8 cellular contexts compared by ENCODE assay signal in the genomic region with DNA sequence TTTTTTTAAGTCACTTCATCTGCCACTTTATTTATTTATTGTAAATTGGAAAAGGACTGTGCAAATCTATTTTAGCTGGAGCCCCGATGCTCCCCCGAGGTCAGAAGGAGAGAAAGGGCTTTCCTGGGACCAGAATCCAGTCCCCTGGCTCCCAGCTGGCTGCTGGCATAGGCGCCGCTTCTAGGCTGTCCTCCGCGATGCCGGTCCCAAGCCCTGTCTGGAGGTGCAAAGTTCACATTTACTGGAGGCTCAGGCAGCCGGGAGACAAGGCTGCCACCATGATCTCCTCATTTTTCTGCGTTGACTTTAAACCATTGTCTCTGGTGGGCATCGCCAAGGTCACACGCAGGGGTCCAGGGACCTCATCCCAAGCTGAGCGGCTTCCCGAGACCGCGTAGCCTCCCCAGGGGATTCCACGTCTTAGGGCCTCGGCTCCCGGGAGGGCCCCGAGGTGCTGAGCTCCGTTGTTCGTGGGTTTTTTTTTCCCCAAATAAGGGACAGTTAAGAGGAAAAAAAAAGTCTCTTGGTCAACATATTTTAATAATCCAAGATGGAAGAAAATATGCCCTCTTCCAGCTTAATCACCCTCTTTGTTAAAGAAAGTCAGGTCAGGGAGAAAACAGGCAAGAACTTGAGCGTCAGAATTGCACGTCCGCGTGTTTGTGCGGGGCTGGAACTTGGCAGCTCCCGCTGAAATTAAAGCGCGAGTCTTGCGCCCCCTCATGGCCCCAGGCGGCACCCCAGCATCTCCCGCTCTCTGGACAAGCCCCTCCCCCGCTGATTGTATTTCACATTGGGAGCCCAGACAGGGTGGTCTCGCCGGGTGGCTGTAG. TPM values are rescaled to one million over a fixed set of nuclear protein-coding genes. Genes with fewer than 3 reads are reported as not detected.
A peak's percentile ranks its signal among the peaks of the same experiment; 100 is the strongest.
DNase-seq lines count a peak whose midpoint lies in the region; ATAC-seq and TF ChIP-seq lines count a peak whose summit lies in the region.

No MANE protein-coding gene starts in this region.

- TF ChIP-seq CTCF in GM13977 (IDR thresholded peaks at IDR 0.05; ENCODE audit: extremely low read depth, insufficient read depth, missing control alignments), result peak; percentile 63
- peak; percentile 73 for TF ChIP-seq CTCF in glutamatergic neuron (IDR thresholded peaks at IDR 0.05; ENCODE audit: partially characterized antibody, unreplicated experiment)
- TF ChIP-seq CTCF in retinal pigment epithelial cell (conservative IDR thresholded peaks at IDR 0.05; ENCODE audit: low read depth, low read length), result peak; percentile 90

- intact Hi-C loops in activated T-helper 1 cell treated with anti-CD3 and anti-CD28 coated beads, Interleukin-12 subunit alpha, Interleukin-12 subunit beta, Interleukin-2, Interleukin-4 antibody, amounts not matched to agents 30 ng/mL and 10 ng/mL and 1 ng/mL, durations not matched to agents 14 hours and 24 hours and 36 hours (cut with micrococcal nuclease), result loop anchor here (2.0 kb wide), 1 partner anchor 108 kb away; no protein-coding TSS in a partner anchor

- H3K27ac Mint-ChIP-seq in activated T-helper 1 cell treated with anti-CD3 and anti-CD28 coated beads, Interleukin-12 subunit alpha, Interleukin-12 subunit beta, Interleukin-2, Interleukin-4 antibody, amounts not matched to agents 30 ng/mL and 10 ng/mL and 1 ng/mL, durations not matched to agents 14 hours and 24 hours and 36 hours, result no peak overlapping the region
- no peak overlapping the region for H3K27ac Mint-ChIP-seq in glutamatergic neuron (ENCODE audit: unreplicated experiment)

- no peak overlapping the region for H3K4me3 ChIP-seq in Jurkat, Clone E6-1 (ENCODE audit: low read length)
- H3K4me3 ChIP-seq in retinal pigment epithelial cell (ENCODE audit: low read length), result no peak overlapping the region

- peaks cover 6% of the 10 kb centered on the region for H3K4me1 Mint-ChIP-seq in activated T-helper 1 cell treated with anti-CD3 and anti-CD28 coated beads, Interleukin-12 subunit alpha, Interleukin-12 subunit beta, Interleukin-2, Interleukin-4 antibody, amounts not matched to agents 30 ng/mL and 10 ng/mL and 1 ng/mL, durations not matched to agents 14 hours and 24 hours and 36 hours (ENCODE audit: low read depth)
- peaks cover 4% of the 10 kb centered on the region for H3K4me1 Mint-ChIP-seq in glutamatergic neuron (ENCODE audit: low read depth, unreplicated experiment)

- in situ Hi-C loops in GM13977 (cut with MboI; ENCODE audit: low pct_unique_long_range_greater_than_20kb, low sequenced_read_pairs, unreplicated experiment), result no loop called here

- no peaks in the 10 kb centered on the region for H3K36me3 Mint-ChIP-seq in activated T-helper 1 cell treated with anti-CD3 and anti-CD28 coated beads, Interleukin-12 subunit alpha, Interleukin-12 subunit beta, Interleukin-2, Interleukin-4 antibody, amounts not matched to agents 30 ng/mL and 10 ng/mL and 1 ng/mL, durations not matched to agents 14 hours and 24 hours and 36 hours (ENCODE audit: low read depth)
- no peaks in the 10 kb centered on the region for H3K36me3 Mint-ChIP-seq in glutamatergic neuron (ENCODE audit: unreplicated experiment)

- H3K27me3 Mint-ChIP-seq in activated T-helper 1 cell treated with anti-CD3 and anti-CD28 coated beads, Interleukin-12 subunit alpha, Interleukin-12 subunit beta, Interleukin-2, Interleukin-4 antibody, amounts not matched to agents 30 ng/mL and 10 ng/mL and 1 ng/mL, durations not matched to agents 14 hours and 24 hours and 36 hours (ENCODE audit: insufficient read depth), result peaks cover 19% of the 10 kb centered on the region
- H3K27me3 Mint-ChIP-seq in glutamatergic neuron (ENCODE audit: unreplicated experiment), result peaks cover 6% of the 10 kb centered on the region

- H3K4me3 Mint-ChIP-seq in activated T-helper 1 cell treated with anti-CD3 and anti-CD28 coated beads, Interleukin-12 subunit alpha, Interleukin-12 subunit beta, Interleukin-2, Interleukin-4 antibody, amounts not matched to agents 30 ng/mL and 10 ng/mL and 1 ng/mL, durations not matched to agents 14 hours and 24 hours and 36 hours, result no peak overlapping the region
- no peak overlapping the region for H3K4me3 Mint-ChIP-seq in glutamatergic neuron (ENCODE audit: unreplicated experiment)

- no peak for ATAC-seq in HG02970 (IDR thresholded peaks at IDR 0.05; ENCODE audit: low FRiP score, unreplicated experiment)

- DNase-seq in GM13977 (ENCODE audit: low spot score) (no peak), glutamatergic neuron (peak; percentile 76), retinal pigment epithelial cell (ENCODE audit: low read depth) (peak; percentile 20), NOMO-1 treated with DMSO at 0.1 percent for 48 hours (lab: John Stamatoyannopoulos, UW; ENCODE audit: unreplicated experiment) (no peak), NK-92 (lab: John Stamatoyannopoulos, UW; ENCODE audit: unreplicated experiment) (no peak)
- DNase-seq in Jurkat, Clone E6-1 (ENCODE audit: low read depth, low spot score), result peak; percentile 32
- DNase-seq in activated T-helper 1 cell treated with anti-CD3 and anti-CD28 coated beads, Interleukin-12 subunit alpha, Interleukin-12 subunit beta, Interleukin-2, Interleukin-4 antibody, amounts not matched to agents 30 ng/mL and 10 ng/mL and 1 ng/mL, durations not matched to agents 14 hours and 24 hours and 36 hours (ENCODE audit: low spot score), result peak; percentile 11

- no peaks in the 10 kb centered on the region for H3K9me3 Mint-ChIP-seq in activated T-helper 1 cell treated with anti-CD3 and anti-CD28 coated beads, Interleukin-12 subunit alpha, Interleukin-12 subunit beta, Interleukin-2, Interleukin-4 antibody, amounts not matched to agents 30 ng/mL and 10 ng/mL and 1 ng/mL, durations not matched to agents 14 hours and 24 hours and 36 hours
- H3K9me3 Mint-ChIP-seq in glutamatergic neuron (ENCODE audit: unreplicated experiment), result peaks cover 3% of the 10 kb centered on the region

RNA-seq across cellular contexts. Expression of a gene that starts 11.9 kb away (rescaled TPM):
- polyA plus RNA-seq in Jurkat, Clone E6-1 (2012; ENCODE audit: insufficient read depth, insufficient read length), result not detected
- total RNA-seq in activated T-helper 1 cell treated with anti-CD3 and anti-CD28 coated beads, Interleukin-12 subunit alpha, Interleukin-12 subunit beta, Interleukin-2, Interleukin-4 antibody, amounts not matched to agents 30 ng/mL and 10 ng/mL and 1 ng/mL, durations not matched to agents 14 hours and 24 hours and 36 hours, result not detected in 2 replicates
- not detected for total RNA-seq in glutamatergic neuron (ENCODE audit: unreplicated experiment)

RNA-seq across cellular contexts. Expression of a gene that starts 15.4 kb away (rescaled TPM):
- not detected for polyA plus RNA-seq in Jurkat, Clone E6-1 (2012; ENCODE audit: insufficient read depth, insufficient read length)
- not detected in 2 replicates for total RNA-seq in activated T-helper 1 cell treated with anti-CD3 and anti-CD28 coated beads, Interleukin-12 subunit alpha, Interleukin-12 subunit beta, Interleukin-2, Interleukin-4 antibody, amounts not matched to agents 30 ng/mL and 10 ng/mL and 1 ng/mL, durations not matched to agents 14 hours and 24 hours and 36 hours
- total RNA-seq in glutamatergic neuron (ENCODE audit: unreplicated experiment), result not detected

RNA-seq across cellular contexts. Expression of a gene that starts 31.4 kb away (rescaled TPM):
- polyA plus RNA-seq in Jurkat, Clone E6-1 (2012; ENCODE audit: insufficient read depth, insufficient read length), result not detected
- not detected in 2 replicates for total RNA-seq in activated T-helper 1 cell treated with anti-CD3 and anti-CD28 coated beads, Interleukin-12 subunit alpha, Interleukin-12 subunit beta, Interleukin-2, Interleukin-4 antibody, amounts not matched to agents 30 ng/mL and 10 ng/mL and 1 ng/mL, durations not matched to agents 14 hours and 24 hours and 36 hours
- total RNA-seq in glutamatergic neuron (ENCODE audit: unreplicated experiment), result not detected

Comparison
In these comparisons a context has a peak if more than half of its experiments do, and no peak if none do; other contexts are left out.
1. DNase-seq: peak in Jurkat, Clone E6-1 (single experiment), activated T-helper 1 cell treated with anti-CD3 and anti-CD28 coated beads, Interleukin-12 subunit alpha, Interleukin-12 subunit beta, Interleukin-2, Interleukin-4 antibody, amounts not matched to agents 30 ng/mL and 10 ng/mL and 1 ng/mL, durations not matched to agents 14 hours and 24 hours and 36 hours (single experiment), glutamatergic neuron (single experiment) and retinal pigment epithelial cell (single experiment); none in GM13977 (single experiment), NOMO-1 treated with DMSO at 0.1 percent for 48 hours (single experiment) and NK-92 (single experiment).
2. Peak in every context shown above with its lines, with median percentiles within 50 percentile points of each other: CTCF ChIP-seq.